ENCODE assay signal across 9 cellular contexts in genomic region chr4:37889849-37890500, GRCh38. TPM values are rescaled to one million over a fixed set of nuclear protein-coding genes. Genes with fewer than 3 reads are reported as not detected.
A peak's percentile ranks its signal among the peaks of the same experiment; 100 is the strongest.
DNase-seq lines count a peak whose midpoint lies in the region; ATAC-seq and TF ChIP-seq lines count a peak whose summit lies in the region.
"Had no signal": no experiment of that assay in that cellular context is flagged by ENCODE, and none has a peak within 500 bp of the region (broad histone marks: within the 10 kb centered on the region; RNA-seq: fewer than 3 reads in every experiment).

No MANE protein-coding gene starts in this region.

- H3K27me3 ChIP-seq in gastroesophageal sphincter = no peaks in the 10 kb centered on the region
- peaks cover 13% of the 10 kb centered on the region for H3K27me3 ChIP-seq in osteoblast (ENCODE audit: insufficient read depth, low read length)

- H3K79me2 ChIP-seq in osteoblast (ENCODE audit: insufficient read depth, low read length) = no peaks in the 10 kb centered on the region

- peak overlapping the region; percentile 19; the same call in 1 of the 2 replicates for H3K4me3 ChIP-seq in WI38 (ENCODE audit: low read depth, low read length)
- peak overlapping the region; percentile 83 to 92 for H3K4me3 ChIP-seq in gastroesophageal sphincter
- H3K4me3 ChIP-seq in osteoblast (ENCODE audit: insufficient read depth, low read length) = peak overlapping the region; percentile 81
- H3K4me3 ChIP-seq: K562 had no signal

- peak overlapping the region; percentile 84 for H2AFZ ChIP-seq in osteoblast (ENCODE audit: low read length)

- DNase-seq in EH (ENCODE audit: low read depth) (peak; percentile 9), osteoblast (ENCODE audit: insufficient read length, low spot score, missing footprints) (peak; percentile 79), GOT3 (lab: John Stamatoyannopoulos, UW) (no peak), DMS 273 (lab: John Stamatoyannopoulos, UW; ENCODE audit: unreplicated experiment) (no peak)
- DNase-seq in stimulated activated CD4-positive, alpha-beta T cell treated with anti-CD3 and anti-CD28 coated beads, Interleukin-4, amount 100 ng/mL, for 4 hours = no peak

- no peaks in the 10 kb centered on the region for H4K20me1 ChIP-seq in osteoblast (ENCODE audit: insufficient read depth, low read length)

- TF ChIP-seq POLR2A in gastroesophageal sphincter (IDR thresholded peaks at IDR 0.05) = peak; percentile 45 to 50

- H3K4me1 ChIP-seq in gastroesophageal sphincter (peaks cover 0 to 76% (median 7%) of the 10 kb centered on the region in 3 donors), osteoblast (ENCODE audit: insufficient read depth, low read length) (peaks cover 8% of the 10 kb centered on the region)

- TF ChIP-seq CTCF in WI38 (IDR thresholded peaks at IDR 0.05; ENCODE audit: low read depth, low read length) (no peak), gastroesophageal sphincter (IDR thresholded peaks at IDR 0.05) (peak in 1 of 4 experiments; percentile 46), osteoblast (IDR thresholded peaks at IDR 0.05; ENCODE audit: extremely low read depth, low read depth, low read length) (no peak)

- peak overlapping the region; percentile 90 for H3K4me2 ChIP-seq in osteoblast (ENCODE audit: insufficient read depth, low read length)

- TF ChIP-seq EP300 in gastroesophageal sphincter (IDR thresholded peaks at IDR 0.05) = no peak

- H3K27ac ChIP-seq in gastroesophageal sphincter (peak overlapping the region; percentile 93 to 99 (median 95)), osteoblast (ENCODE audit: low read depth, low read length) (no peak overlapping the region)

- H3K36me3 ChIP-seq in gastroesophageal sphincter (no peaks in the 10 kb centered on the region), osteoblast (ENCODE audit: insufficient read depth, low read length) (no peaks in the 10 kb centered on the region)

- H3K9me3 ChIP-seq in gastroesophageal sphincter (no peaks in the 10 kb centered on the region), osteoblast (ENCODE audit: low read depth, low read length) (no peaks in the 10 kb centered on the region)

- WGBS in gastroesophageal sphincter (ENCODE audit: low coverage in 1 of 2), 2 donors = 1 to 49% methylated on average over 4 to 20 of the region's 37 CpGs

- ATAC-seq in gastroesophageal sphincter = peak; percentile 46
- ATAC-seq in HG03196 (IDR thresholded peaks at IDR 0.05; ENCODE audit: unreplicated experiment) = no peak

RNA-seq across cellular contexts. Expression of gene TBC1D1, which starts 0.9 kb away (rescaled TPM):
- total RNA-seq in gastroesophageal sphincter = 100 to 1,000 TPM; 190 to 279 (median 241) TPM
- total RNA-seq in osteoblast = 66.6 and 81.0 TPM in 2 replicates

Comparison
In these comparisons a context has a peak if more than half of its experiments do, and no peak if none do; other contexts are left out.
1. DNase-seq: peak in EH (single experiment) and osteoblast (single experiment); none in stimulated activated CD4-positive, alpha-beta T cell treated with anti-CD3 and anti-CD28 coated beads, Interleukin-4, amount 100 ng/mL, for 4 hours (0 of 2), GOT3 (single experiment) and DMS 273 (single experiment).
2. H3K4me3 ChIP-seq: peak in every context shown above with its lines; median percentile 88 in gastroesophageal sphincter; 81 in osteoblast; 19 in WI38.